In the genomic region with DNA sequence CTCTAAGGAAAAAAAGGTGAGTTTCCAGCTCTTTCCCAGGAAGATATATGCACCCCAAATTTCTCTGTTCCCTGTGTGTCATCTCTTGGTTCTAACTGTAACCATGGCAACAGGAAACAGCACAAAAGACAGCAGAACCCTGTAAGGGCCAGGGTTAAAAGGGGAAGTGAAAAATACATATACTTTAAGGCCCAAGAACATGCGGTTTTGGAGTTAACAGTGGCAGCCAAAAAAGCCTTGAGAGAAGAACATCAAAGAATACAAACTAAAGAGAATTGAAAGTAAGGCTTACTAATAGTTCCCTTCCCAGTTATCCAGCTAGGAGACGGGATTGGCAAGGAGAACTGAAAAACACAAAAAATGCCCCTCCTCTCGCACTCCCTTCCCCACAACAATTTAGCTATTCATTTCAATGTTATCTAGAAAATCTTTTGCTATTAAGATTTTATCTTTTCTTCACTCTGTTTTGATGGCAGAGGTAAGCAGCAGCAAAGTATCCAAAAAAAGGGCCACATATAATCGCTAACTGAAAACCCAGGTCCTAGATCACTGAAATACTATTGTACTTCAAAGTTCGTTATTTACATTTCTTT, we compare ENCODE assay signal across 1 cellular context.
TF ChIP-seq lines count a peak whose summit lies in the region.

No MANE protein-coding gene starts in this region.

TF ChIP-seq in IMR-90, 13 proteins besides CTCF, POLR2A, EP300 and RAD21 (continued from another document):
- TF ChIP-seq, protein P1, sequence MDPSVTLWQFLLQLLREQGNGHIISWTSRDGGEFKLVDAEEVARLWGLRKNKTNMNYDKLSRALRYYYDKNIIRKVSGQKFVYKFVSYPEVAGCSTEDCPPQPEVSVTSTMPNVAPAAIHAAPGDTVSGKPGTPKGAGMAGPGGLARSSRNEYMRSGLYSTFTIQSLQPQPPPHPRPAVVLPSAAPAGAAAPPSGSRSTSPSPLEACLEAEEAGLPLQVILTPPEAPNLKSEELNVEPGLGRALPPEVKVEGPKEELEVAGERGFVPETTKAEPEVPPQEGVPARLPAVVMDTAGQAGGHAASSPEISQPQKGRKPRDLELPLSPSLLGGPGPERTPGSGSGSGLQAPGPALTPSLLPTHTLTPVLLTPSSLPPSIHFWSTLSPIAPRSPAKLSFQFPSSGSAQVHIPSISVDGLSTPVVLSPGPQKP (IDR thresholded peaks at IDR 0.05; ENCODE audit: borderline replicate concordance, low read depth, low read length): no peak
- no peak for TF ChIP-seq MAZ (IDR thresholded peaks at IDR 0.05; ENCODE audit: borderline replicate concordance, low read depth, low read length)
- no peak for TF ChIP-seq NFE2L2 (IDR thresholded peaks at IDR 0.05; ENCODE audit: low read depth, low read length)
- TF ChIP-seq SMC3 (IDR thresholded peaks at IDR 0.05; ENCODE audit: low read depth, low read length): no peak
- TF ChIP-seq, protein P2, sequence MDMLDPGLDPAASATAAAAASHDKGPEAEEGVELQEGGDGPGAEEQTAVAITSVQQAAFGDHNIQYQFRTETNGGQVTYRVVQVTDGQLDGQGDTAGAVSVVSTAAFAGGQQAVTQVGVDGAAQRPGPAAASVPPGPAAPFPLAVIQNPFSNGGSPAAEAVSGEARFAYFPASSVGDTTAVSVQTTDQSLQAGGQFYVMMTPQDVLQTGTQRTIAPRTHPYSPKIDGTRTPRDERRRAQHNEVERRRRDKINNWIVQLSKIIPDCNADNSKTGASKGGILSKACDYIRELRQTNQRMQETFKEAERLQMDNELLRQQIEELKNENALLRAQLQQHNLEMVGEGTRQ (IDR thresholded peaks at IDR 0.05; ENCODE audit: low read depth, low read length): no peak
- TF ChIP-seq RCOR1 (IDR thresholded peaks at IDR 0.05; ENCODE audit: insufficient replicate concordance, low read length): no peak
- TF ChIP-seq RFX5 (IDR thresholded peaks at IDR 0.05; ENCODE audit: low read depth, low read length): no peak
- no peak for TF ChIP-seq FOS (IDR thresholded peaks at IDR 0.05; ENCODE audit: low read depth, low read length)
- no peak for TF ChIP-seq MXI1 (IDR thresholded peaks at IDR 0.05; ENCODE audit: borderline replicate concordance, low read depth, low read length)
